In genomic region chr9:22041792-22042191, GRCh38 we compare ENCODE assay signal across 1 cellular context.
TF ChIP-seq lines count a peak whose summit lies in the region.

No MANE protein-coding gene starts in this region.

TF ChIP-seq in IMR-90, 13 proteins besides CTCF, POLR2A, EP300 and RAD21:
- TF ChIP-seq RCOR1 (IDR thresholded peaks at IDR 0.05; ENCODE audit: insufficient replicate concordance, low read length): no peak
- no peak for TF ChIP-seq CHD1 (IDR thresholded peaks at IDR 0.05; ENCODE audit: low read depth, low read length)
- no peak for TF ChIP-seq ELK1 (IDR thresholded peaks at IDR 0.05; ENCODE audit: borderline replicate concordance, low read depth, low read length)
- no peak for TF ChIP-seq FOS (IDR thresholded peaks at IDR 0.05; ENCODE audit: low read depth, low read length)
- TF ChIP-seq MAZ (IDR thresholded peaks at IDR 0.05; ENCODE audit: borderline replicate concordance, low read depth, low read length): no peak
- TF ChIP-seq USF2 (IDR thresholded peaks at IDR 0.05; ENCODE audit: low read depth, low read length): no peak
- TF ChIP-seq RFX5 (IDR thresholded peaks at IDR 0.05; ENCODE audit: low read depth, low read length): no peak
- no peak for TF ChIP-seq MAFK (IDR thresholded peaks at IDR 0.05; ENCODE audit: low read depth, low read length)
- no peak for TF ChIP-seq CEBPB (IDR thresholded peaks at IDR 0.05; ENCODE audit: low read depth, low read length)
- TF ChIP-seq BHLHE40 (IDR thresholded peaks at IDR 0.05; ENCODE audit: low read depth, low read length): no peak
- TF ChIP-seq NFE2L2 (IDR thresholded peaks at IDR 0.05; ENCODE audit: low read depth, low read length): no peak
- TF ChIP-seq MXI1 (IDR thresholded peaks at IDR 0.05; ENCODE audit: borderline replicate concordance, low read depth, low read length): no peak
- TF ChIP-seq SMC3 (IDR thresholded peaks at IDR 0.05; ENCODE audit: low read depth, low read length): no peak
